In genomic region chr1:7785108-7785507, GRCh38 we compare ENCODE assay signal across 10 cellular contexts. TPM values are rescaled to one million over a fixed set of nuclear protein-coding genes. Genes with fewer than 3 reads are reported as not detected.
DNase-seq lines count a peak whose midpoint lies in the region; ATAC-seq and TF ChIP-seq lines count a peak whose summit lies in the region.
"Had no signal": no experiment of that assay in that cellular context is flagged by ENCODE, and none has a peak within 500 bp of the region (broad histone marks: within the 10 kb centered on the region; RNA-seq: fewer than 3 reads in every experiment).

No MANE protein-coding gene starts in this region.

- no peaks in the 10 kb centered on the region for H3K27me3 Mint-ChIP-seq in CD8-positive, alpha-beta T cell (ENCODE audit: low read depth)

- CTCF ChIA-PET in CD8-positive, alpha-beta T cell (lab: Charles Lee): interaction anchor here (1.2 kb wide), 1 partner anchor 13 kb away, joined by 3 read pairs; no protein-coding TSS in a partner anchor

- H3K27ac Mint-ChIP-seq in CD8-positive, alpha-beta T cell: peak overlapping the region; percentile 43

- no peak overlapping the region for H3K27ac ChIP-seq in CD8-positive, alpha-beta T cell (ENCODE audit: low read depth, low read length)
- peak overlapping the region; percentile 88 to 97 (median 92) for H3K27ac ChIP-seq in esophagus squamous epithelium
- H3K27ac ChIP-seq in parathyroid adenoma: no peak overlapping the region

- no peak overlapping the region for H3K4me3 ChIP-seq in CD8-positive, alpha-beta T cell (ENCODE audit: low read depth, low read length)
- H3K4me3 ChIP-seq in esophagus squamous epithelium (peak overlapping the region; percentile 52 to 86 (median 68)), parathyroid adenoma (ENCODE audit: low read depth, low read length) (peak overlapping the region; percentile 70)

- H2AFZ ChIP-seq in parathyroid adenoma: no peak overlapping the region

- no peaks in the 10 kb centered on the region for H3K36me3 ChIP-seq in CD8-positive, alpha-beta T cell (ENCODE audit: insufficient read depth, low read length)
- H3K36me3 ChIP-seq in esophagus squamous epithelium (peaks cover 0 to 62% (median 7%) of the 10 kb centered on the region in 3 donors), parathyroid adenoma (ENCODE audit: control insufficient read depth, insufficient read depth, low read length) (no peaks in the 10 kb centered on the region)

- POLR2A ChIA-PET in CD8-positive, alpha-beta T cell (lab: Charles Lee): no interaction called here

- no peak overlapping the region for H3K9ac ChIP-seq in parathyroid adenoma

- peaks cover 30% of the 10 kb centered on the region for H3K4me1 Mint-ChIP-seq in CD8-positive, alpha-beta T cell (ENCODE audit: low read depth)

- no peak for TF ChIP-seq CTCF in CD8-positive, alpha-beta T cell (IDR thresholded peaks at IDR 0.05)
- TF ChIP-seq CTCF in esophagus squamous epithelium (IDR thresholded peaks at IDR 0.05): no peak
- TF ChIP-seq CTCF in parathyroid adenoma (IDR thresholded peaks at IDR 0.05): no peak

- H3K9me3 Mint-ChIP-seq in CD8-positive, alpha-beta T cell: peaks cover 5% of the 10 kb centered on the region

- peaks cover 33% of the 10 kb centered on the region for H3K36me3 Mint-ChIP-seq in CD8-positive, alpha-beta T cell

- peak overlapping the region; percentile 68 for H3K4me3 Mint-ChIP-seq in CD8-positive, alpha-beta T cell

- 53 to 76% methylated on average over 7 of the region's 7 CpGs for WGBS in esophagus squamous epithelium, 2 donors

- no peak for DNase-seq in CD8-positive, alpha-beta T cell
- peak; percentile 16 for DNase-seq in NCI-H510A (lab: John Stamatoyannopoulos, UW)
- DNase-seq in esophagus squamous epithelium (lab: John Stamatoyannopoulos, UW): no peak
- no peak for DNase-seq in OCI-M1 (lab: John Stamatoyannopoulos, UW)
- no peak for DNase-seq in NCI-H748 treated with DMSO at 0.1 percent for 48 hours (lab: John Stamatoyannopoulos, UW)
- no peak for DNase-seq in DMS114 treated with DMSO at 0.1 percent for 48 hours (lab: John Stamatoyannopoulos, UW; ENCODE audit: unreplicated experiment)
- DNase-seq: activated T-cell treated with anti-CD3 and anti-CD28 coated beads, Interleukin-2, amount 50 U/mL, for 1 hour; KBM-7 had no signal

- H3K79me2 ChIP-seq in parathyroid adenoma: no peaks in the 10 kb centered on the region

- TF ChIP-seq POLR2A in esophagus squamous epithelium (IDR thresholded peaks at IDR 0.05): no peak

- peak overlapping the region; percentile 90 for H3K4me2 ChIP-seq in parathyroid adenoma (ENCODE audit: low read length)

- intact Hi-C loops in CD8-positive, alpha-beta T cell (cut with DNase I, micrococcal nuclease): loop anchor here (2.0 to 10.0 kb wide), 4 partner anchors 176 to 1080 kb away; partner anchors contain the start of genes PARK7 (in 2 of the 2), CAMTA1 (in 1 of the 2) and DNAJC11 (in 1 of the 2)
- intact Hi-C loops in esophagus squamous epithelium (cut with DNase I): no loop called here

- H3K27me3 ChIP-seq in CD8-positive, alpha-beta T cell (ENCODE audit: insufficient read depth, low read length): no peaks in the 10 kb centered on the region
- H3K27me3 ChIP-seq in esophagus squamous epithelium (no peaks in the 10 kb centered on the region), parathyroid adenoma (ENCODE audit: control insufficient read depth, insufficient read depth, low read length) (no peaks in the 10 kb centered on the region)

- no peak for ATAC-seq in CD8-positive, alpha-beta T cell
- no peak for ATAC-seq in GM19452 (IDR thresholded peaks at IDR 0.05; ENCODE audit: unreplicated experiment)

- H3K9me3 ChIP-seq in CD8-positive, alpha-beta T cell (ENCODE audit: low read length): no peaks in the 10 kb centered on the region
- H3K9me3 ChIP-seq in esophagus squamous epithelium (no peaks in the 10 kb centered on the region), parathyroid adenoma (ENCODE audit: control insufficient read depth, low read length) (no peaks in the 10 kb centered on the region)

- H3K4me1 ChIP-seq in CD8-positive, alpha-beta T cell (ENCODE audit: insufficient read depth, low read length): peaks cover 27% of the 10 kb centered on the region
- H3K4me1 ChIP-seq in esophagus squamous epithelium (peaks cover 10 to 63% (median 32%) of the 10 kb centered on the region in 3 donors), parathyroid adenoma (no peaks in the 10 kb centered on the region)

RNA-seq across cellular contexts. Expression of gene PER3, which starts 1.0 kb away (rescaled TPM):
- total RNA-seq in CD8-positive, alpha-beta T cell: 10 to 100 TPM in 1 of 2 experiments, 1 to 10 TPM in 1; 8.7 to 10.2 TPM
- 10 to 100 TPM in 2 of 4 donors, 1 to 10 TPM in 2; 6.7 to 21.0 (median 8.9) TPM for total RNA-seq in esophagus squamous epithelium

RNA-seq across cellular contexts. Expression of gene VAMP3, which starts 14.0 kb away (rescaled TPM):
- total RNA-seq in CD8-positive, alpha-beta T cell: 10 to 100 TPM; 76.2 to 88.1 TPM
- total RNA-seq in esophagus squamous epithelium: 10 to 100 TPM; 55.8 to 94.6 (median 75.4) TPM

Comparison
In these comparisons a context has a peak if more than half of its experiments do, and no peak if none do; other contexts are left out.
1. H3K27ac ChIP-seq: peak in esophagus squamous epithelium (4 of 4); none in CD8-positive, alpha-beta T cell (single experiment) and parathyroid adenoma (single experiment).